20 cellular contexts compared by ENCODE assay signal in genomic region chr1:154716614-154717372, GRCh38.
A peak's percentile ranks its signal among the peaks of the same experiment; 100 is the strongest.
DNase-seq lines count a peak whose midpoint lies in the region; ATAC-seq and TF ChIP-seq lines count a peak whose summit lies in the region.
"Had no signal": no experiment of that assay in that cellular context is flagged by ENCODE, and none has a peak within 500 bp of the region (broad histone marks: within the 10 kb centered on the region; RNA-seq: fewer than 3 reads in every experiment).

No MANE protein-coding gene starts in this region.

- intact Hi-C loops in left cardiac atrium (cut with DNase I), result no loop called here
- intact Hi-C loops in psoas muscle (cut with DNase I), result no loop called here
- intact Hi-C loops in activated T-helper 1 cell treated with anti-CD3 and anti-CD28 coated beads, Interleukin-12 subunit alpha, Interleukin-12 subunit beta, Interleukin-2, Interleukin-4 antibody, amounts not matched to agents 30 ng/mL and 10 ng/mL and 1 ng/mL, durations not matched to agents 14 hours and 24 hours and 36 hours (cut with micrococcal nuclease), result no loop called here

- H3K79me2 ChIP-seq in OCI-LY1 (ENCODE audit: insufficient read depth, low read length), result no peaks in the 10 kb centered on the region
- H3K79me2 ChIP-seq in neural progenitor cell (ENCODE audit: low read depth), result no peaks in the 10 kb centered on the region

- H3K4me2 ChIP-seq in OCI-LY1 (ENCODE audit: low read length), result no peak overlapping the region
- H3K4me2 ChIP-seq in neural progenitor cell, result no peak overlapping the region

- TF ChIP-seq CTCF in OCI-LY1 (IDR thresholded peaks at IDR 0.05; ENCODE audit: low read length), result no peak
- no peak for TF ChIP-seq CTCF in psoas muscle (IDR thresholded peaks at IDR 0.05)
- no peak for TF ChIP-seq CTCF in neural progenitor cell (IDR thresholded peaks at IDR 0.05)

- H3K9me3 Mint-ChIP-seq in CD8-positive, alpha-beta memory T cell, result no peaks in the 10 kb centered on the region
- no peaks in the 10 kb centered on the region for H3K9me3 Mint-ChIP-seq in activated T-helper 1 cell treated with anti-CD3 and anti-CD28 coated beads, Interleukin-12 subunit alpha, Interleukin-12 subunit beta, Interleukin-2, Interleukin-4 antibody, amounts not matched to agents 30 ng/mL and 10 ng/mL and 1 ng/mL, durations not matched to agents 14 hours and 24 hours and 36 hours
- H3K9me3 Mint-ChIP-seq in neural progenitor cell, result no peaks in the 10 kb centered on the region
- H3K9me3 Mint-ChIP-seq: activated naive CD4-positive, alpha-beta T cell treated with anti-CD3 and anti-CD28 coated beads for 36 hours; activated T-cell treated with anti-CD3 and anti-CD28 coated beads, Interleukin-2, amount 50 U/mL, for 4 hours; CD4-positive, alpha-beta T cell had no signal

- ATAC-seq in left cardiac atrium (peak; percentile 26 to 36), psoas muscle (peak; percentile 39 to 67 (median 50))
- ATAC-seq: activated T-cell treated with anti-CD3 and anti-CD28 coated beads, Interleukin-2, amount 50 U/mL, for 4 hours had no signal

- H3K27me3 Mint-ChIP-seq in CD8-positive, alpha-beta memory T cell, result no peaks in the 10 kb centered on the region
- peaks cover 8% of the 10 kb centered on the region for H3K27me3 Mint-ChIP-seq in activated T-helper 1 cell treated with anti-CD3 and anti-CD28 coated beads, Interleukin-12 subunit alpha, Interleukin-12 subunit beta, Interleukin-2, Interleukin-4 antibody, amounts not matched to agents 30 ng/mL and 10 ng/mL and 1 ng/mL, durations not matched to agents 14 hours and 24 hours and 36 hours (ENCODE audit: insufficient read depth)
- peaks cover 3% of the 10 kb centered on the region for H3K27me3 Mint-ChIP-seq in neural progenitor cell (ENCODE audit: insufficient read depth, low read depth)
- H3K27me3 Mint-ChIP-seq: CD4-positive, alpha-beta T cell had no signal

- H3F3A ChIP-seq in OCI-LY1 (ENCODE audit: insufficient read depth, low read length) (peaks cover 7% of the 10 kb centered on the region; the same call in 1 of the 2 replicates), neural progenitor cell (ENCODE audit: low read depth) (peaks cover 14% of the 10 kb centered on the region)

- H3K4me3 ChIP-seq in CD8-positive, alpha-beta memory T cell (ENCODE audit: low read length), result no peak overlapping the region
- H3K4me3 ChIP-seq in OCI-LY1 (ENCODE audit: low read depth, low read length, poor library complexity, severe bottlenecking) (no peak overlapping the region), psoas muscle (no peak overlapping the region), neural progenitor cell (no peak overlapping the region)
- H3K4me3 ChIP-seq: cardiac muscle cell, left lung, Peyer's patch, thyroid gland had no signal

- H2AFZ ChIP-seq in OCI-LY1 (ENCODE audit: low read length) (no peak overlapping the region), neural progenitor cell (replicated peaks) (no peak overlapping the region)

- no peak overlapping the region for H3K9ac ChIP-seq in OCI-LY1 (ENCODE audit: low read length)
- H3K9ac ChIP-seq in neural progenitor cell, result no peak overlapping the region

- CTCF ChIA-PET in CD8-positive, alpha-beta memory T cell (lab: Charles Lee), result interaction anchor here (1.1 kb wide), 1 partner anchor 43 kb away, joined by 3 read pairs; no protein-coding TSS in a partner anchor

- H3K36me3 ChIP-seq in CD8-positive, alpha-beta memory T cell (ENCODE audit: insufficient read depth, low read length), result no peaks in the 10 kb centered on the region
- H3K36me3 ChIP-seq in OCI-LY1 (ENCODE audit: insufficient read depth, low read length) (peaks cover 50% of the 10 kb centered on the region), psoas muscle (ENCODE audit: insufficient read depth in 1 of 2, low read depth in 1 of 2) (peaks cover 0 to 42% of the 10 kb centered on the region in 2 donors), neural progenitor cell (no peaks in the 10 kb centered on the region)
- H3K36me3 ChIP-seq: cardiac muscle cell, left lung, Peyer's patch, thyroid gland had no signal

- no peak for DNase-seq in CD8-positive, alpha-beta memory T cell
- DNase-seq in left cardiac atrium (no peak), psoas muscle (peak in 1 of 2 donors; percentile 57), MV-4-11 (lab: John Stamatoyannopoulos, UW) (no peak), SKM-1 treated with dmso at 0.1 percent for 144 hours (lab: John Stamatoyannopoulos, UW; ENCODE audit: unreplicated experiment) (no peak), neural progenitor cell (ENCODE audit: low spot score) (no peak)
- DNase-seq in activated T-helper 1 cell treated with anti-CD3 and anti-CD28 coated beads, Interleukin-12 subunit alpha, Interleukin-12 subunit beta, Interleukin-2, Interleukin-4 antibody, amounts not matched to agents 30 ng/mL and 10 ng/mL and 1 ng/mL, durations not matched to agents 14 hours and 24 hours and 36 hours (ENCODE audit: low spot score), result no peak
- DNase-seq: activated CD4-positive, CD25-positive, alpha-beta regulatory T cell treated with anti-CD3 and anti-CD28 coated beads, Interleukin-2, amount 50 U/mL, for 72 hours; activated naive CD4-positive, alpha-beta T cell treated with anti-CD3 and anti-CD28 coated beads for 36 hours; activated T-cell treated with anti-CD3 and anti-CD28 coated beads, Interleukin-2, amount 50 U/mL, for 4 hours; CD4-positive, alpha-beta T cell; KBM-7; NCI-H2029; NCI-H446 treated with DMSO at 0.1 percent for 48 hours; Peyer's patch; stimulated activated naive CD4-positive, alpha-beta T cell; thyroid gland had no signal

- POLR2A ChIA-PET in CD8-positive, alpha-beta memory T cell (lab: Charles Lee), result no interaction called here

- H4K20me1 ChIP-seq in OCI-LY1 (ENCODE audit: insufficient read depth, low read length) (no peaks in the 10 kb centered on the region), neural progenitor cell (ENCODE audit: low read depth) (no peaks in the 10 kb centered on the region)

- H3K27ac ChIP-seq in CD8-positive, alpha-beta memory T cell (ENCODE audit: low read depth, low read length), result no peak overlapping the region
- H3K27ac ChIP-seq in OCI-LY1 (ENCODE audit: low read depth, low read length, poor library complexity, severe bottlenecking) (peak overlapping the region; percentile 19), psoas muscle (peak overlapping the region; percentile 75), neural progenitor cell (no peak overlapping the region)
- H3K27ac ChIP-seq: cardiac muscle cell, left lung, Peyer's patch, thyroid gland had no signal

- peaks cover 13% of the 10 kb centered on the region for H3K4me1 ChIP-seq in CD8-positive, alpha-beta memory T cell (ENCODE audit: insufficient read depth, low read length)
- peaks cover 3% of the 10 kb centered on the region for H3K4me1 ChIP-seq in OCI-LY1 (ENCODE audit: insufficient read depth, low read length, severe bottlenecking)
- H3K4me1 ChIP-seq in psoas muscle, result peaks cover 22% of the 10 kb centered on the region
- peaks cover 19% of the 10 kb centered on the region for H3K4me1 ChIP-seq in neural progenitor cell
- H3K4me1 ChIP-seq: Peyer's patch had no signal

- H3K9me3 ChIP-seq in CD8-positive, alpha-beta memory T cell (ENCODE audit: low read length), result no peaks in the 10 kb centered on the region
- H3K9me3 ChIP-seq in OCI-LY1 (ENCODE audit: low read length) (no peaks in the 10 kb centered on the region), psoas muscle (no peaks in the 10 kb centered on the region), neural progenitor cell (ENCODE audit: low read depth) (no peaks in the 10 kb centered on the region)
- H3K9me3 ChIP-seq: left lung, Peyer's patch, thyroid gland had no signal

- H3K4me1 Mint-ChIP-seq in CD8-positive, alpha-beta memory T cell, result peaks cover 18 to 33% (median 26%) of the 10 kb centered on the region in 3 donors
- H3K4me1 Mint-ChIP-seq in activated T-helper 1 cell treated with anti-CD3 and anti-CD28 coated beads, Interleukin-12 subunit alpha, Interleukin-12 subunit beta, Interleukin-2, Interleukin-4 antibody, amounts not matched to agents 30 ng/mL and 10 ng/mL and 1 ng/mL, durations not matched to agents 14 hours and 24 hours and 36 hours (ENCODE audit: low read depth), result peaks cover 28% of the 10 kb centered on the region
- H3K4me1 Mint-ChIP-seq in neural progenitor cell, result peaks cover 9% of the 10 kb centered on the region

- H3K27me3 ChIP-seq in CD8-positive, alpha-beta memory T cell (ENCODE audit: insufficient read depth, low read length, poor library complexity, severe bottlenecking), result no peaks in the 10 kb centered on the region
- no peaks in the 10 kb centered on the region for H3K27me3 ChIP-seq in OCI-LY1 (ENCODE audit: insufficient read depth, low read length)
- no peaks in the 10 kb centered on the region for H3K27me3 ChIP-seq in psoas muscle (ENCODE audit: insufficient read depth in 3 of 3, low read length in 2 of 3)
- no peaks in the 10 kb centered on the region for H3K27me3 ChIP-seq in neural progenitor cell
- H3K27me3 ChIP-seq: cardiac muscle cell, left lung, Peyer's patch, thyroid gland had no signal

- H3K9me2 ChIP-seq in OCI-LY1 (ENCODE audit: low read depth, low read length), result no peaks in the 10 kb centered on the region

- H3K4me3 Mint-ChIP-seq in CD8-positive, alpha-beta memory T cell, result no peak overlapping the region
- H3K4me3 Mint-ChIP-seq in activated T-helper 1 cell treated with anti-CD3 and anti-CD28 coated beads, Interleukin-12 subunit alpha, Interleukin-12 subunit beta, Interleukin-2, Interleukin-4 antibody, amounts not matched to agents 30 ng/mL and 10 ng/mL and 1 ng/mL, durations not matched to agents 14 hours and 24 hours and 36 hours, result no peak overlapping the region
- H3K4me3 Mint-ChIP-seq in neural progenitor cell, result no peak overlapping the region
- H3K4me3 Mint-ChIP-seq: activated naive CD4-positive, alpha-beta T cell treated with anti-CD3 and anti-CD28 coated beads for 36 hours; activated T-cell treated with anti-CD3 and anti-CD28 coated beads, Interleukin-2, amount 50 U/mL, for 4 hours; CD4-positive, alpha-beta T cell had no signal

- H3K27ac Mint-ChIP-seq in CD8-positive, alpha-beta memory T cell, result peak overlapping the region in 6 of 8 donors; percentile 20 to 87 (median 68)
- no peak overlapping the region for H3K27ac Mint-ChIP-seq in activated T-helper 1 cell treated with anti-CD3 and anti-CD28 coated beads, Interleukin-12 subunit alpha, Interleukin-12 subunit beta, Interleukin-2, Interleukin-4 antibody, amounts not matched to agents 30 ng/mL and 10 ng/mL and 1 ng/mL, durations not matched to agents 14 hours and 24 hours and 36 hours
- no peak overlapping the region for H3K27ac Mint-ChIP-seq in neural progenitor cell
- H3K27ac Mint-ChIP-seq: activated naive CD4-positive, alpha-beta T cell treated with anti-CD3 and anti-CD28 coated beads for 36 hours; CD4-positive, alpha-beta T cell had no signal

- H3K36me3 Mint-ChIP-seq in CD8-positive, alpha-beta memory T cell, result no peaks in the 10 kb centered on the region
- no peaks in the 10 kb centered on the region for H3K36me3 Mint-ChIP-seq in activated T-helper 1 cell treated with anti-CD3 and anti-CD28 coated beads, Interleukin-12 subunit alpha, Interleukin-12 subunit beta, Interleukin-2, Interleukin-4 antibody, amounts not matched to agents 30 ng/mL and 10 ng/mL and 1 ng/mL, durations not matched to agents 14 hours and 24 hours and 36 hours (ENCODE audit: low read depth)
- H3K36me3 Mint-ChIP-seq in neural progenitor cell, result peaks cover 2% of the 10 kb centered on the region

- WGBS in psoas muscle, 3 donors, result 41 to 60% (median 52%) methylated on average over 4 of the region's 4 CpGs

Comparison
In these comparisons a context has a peak if more than half of its experiments do, and no peak if none do; other contexts are left out.
1. H3K27ac ChIP-seq: peak in OCI-LY1 (single experiment) and psoas muscle (single experiment); none in CD8-positive, alpha-beta memory T cell (single experiment) and neural progenitor cell (single experiment).
2. H3K27ac Mint-ChIP-seq: peak in CD8-positive, alpha-beta memory T cell (6 of 8); none in activated T-helper 1 cell treated with anti-CD3 and anti-CD28 coated beads, Interleukin-12 subunit alpha, Interleukin-12 subunit beta, Interleukin-2, Interleukin-4 antibody, amounts not matched to agents 30 ng/mL and 10 ng/mL and 1 ng/mL, durations not matched to agents 14 hours and 24 hours and 36 hours (single experiment) and neural progenitor cell (single experiment).